Comparison of ENCODE assay signal across 27 cellular contexts in the genomic region with DNA sequence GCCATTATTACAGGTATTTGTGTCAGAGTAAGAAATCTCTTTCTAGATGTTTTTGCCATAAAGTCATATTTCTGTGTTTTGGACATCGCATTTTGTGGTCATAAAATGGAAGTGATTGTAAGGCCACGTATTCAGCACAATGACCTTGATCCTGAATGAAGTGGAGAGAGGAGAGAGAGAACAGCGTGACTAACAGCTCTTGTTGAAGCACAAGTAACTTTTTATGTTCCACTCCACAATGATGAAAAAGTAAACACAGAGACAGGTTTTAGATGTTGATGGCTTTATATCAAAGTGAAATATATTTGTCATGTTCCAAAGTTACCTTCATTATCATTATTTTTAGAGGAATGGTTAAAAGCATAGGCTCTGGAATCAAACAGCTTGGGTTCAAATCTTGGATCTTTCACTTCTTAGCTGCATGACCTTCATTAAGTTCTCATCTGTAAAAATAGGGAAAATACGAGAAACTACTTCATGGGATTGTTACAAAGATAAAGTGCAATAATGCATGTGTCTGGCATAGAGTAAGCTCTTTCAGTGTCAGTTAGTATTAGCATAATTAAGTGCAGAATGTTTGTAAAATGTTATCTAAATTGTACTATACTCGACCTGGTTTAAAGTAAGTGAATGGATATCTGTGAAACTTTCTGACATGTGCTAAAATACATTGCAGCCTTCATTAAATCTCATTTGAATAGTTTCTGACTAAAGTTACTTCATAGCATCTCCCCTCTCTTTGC.
"Had no signal": no experiment of that assay in that cellular context is flagged by ENCODE, and none has a peak within 500 bp of the region (broad histone marks: within the 10 kb centered on the region; RNA-seq: fewer than 3 reads in every experiment).

No MANE protein-coding gene starts in this region.

- ATAC-seq: activated CD8-positive, alpha-beta T cell treated with anti-CD3 and anti-CD28 coated beads, Interleukin-2, amount 10 ng/mL, durations not matched to agents 7 days and 5 days; effector memory CD8-positive, alpha-beta T cell; esophagus mucosa; naive thymus-derived CD8-positive, alpha-beta T cell had no signal

- H3K36me3 Mint-ChIP-seq: activated naive CD4-positive, alpha-beta T cell treated with anti-CD3 and anti-CD28 coated beads, Interleukin-2, amount 50 U/mL, for 24 hours; mesothelial cell of epicardium; naive thymus-derived CD8-positive, alpha-beta T cell; neural progenitor cell; type B pancreatic cell had no signal

- H3K4me1 ChIP-seq: left ventricle myocardium inferior, vagina had no signal

- H3K9ac ChIP-seq: neural progenitor cell had no signal

- H3K9me3 ChIP-seq: left ventricle myocardium inferior, thoracic aorta, vagina had no signal

- H3K4me1 Mint-ChIP-seq: activated naive CD4-positive, alpha-beta T cell treated with anti-CD3 and anti-CD28 coated beads, Interleukin-2, amount 50 U/mL, for 24 hours; mesothelial cell of epicardium; naive thymus-derived CD8-positive, alpha-beta T cell had no signal

- H3K4me3 ChIP-seq: left ventricle myocardium inferior, neural progenitor cell, thoracic aorta, vagina had no signal

- H3K27me3 Mint-ChIP-seq: effector memory CD8-positive, alpha-beta T cell had no signal

- H3K4me3 Mint-ChIP-seq: activated CD8-positive, alpha-beta T cell treated with anti-CD3 and anti-CD28 coated beads, Interleukin-2, amount 10 ng/mL, durations not matched to agents 7 days and 5 days; activated naive CD4-positive, alpha-beta T cell treated with anti-CD3 and anti-CD28 coated beads, Interleukin-2, amount 50 U/mL, for 24 hours; effector memory CD8-positive, alpha-beta T cell; mesothelial cell of epicardium; naive thymus-derived CD8-positive, alpha-beta T cell; neural progenitor cell; type B pancreatic cell had no signal

- H2AFZ ChIP-seq: neural progenitor cell had no signal

- H3K4me2 ChIP-seq: neural progenitor cell had no signal

- H3K9me3 Mint-ChIP-seq: activated naive CD4-positive, alpha-beta T cell treated with anti-CD3 and anti-CD28 coated beads, Interleukin-2, amount 50 U/mL, for 24 hours; mesothelial cell of epicardium; naive thymus-derived CD8-positive, alpha-beta T cell; neural progenitor cell; type B pancreatic cell had no signal

- DNase-seq: activated CD4-positive, alpha-beta T cell treated with anti-CD3 and anti-CD28 coated beads, Interleukin-2, amount 50 U/mL, for 1 hour; activated CD4-positive, CD25-positive, alpha-beta regulatory T cell treated with anti-CD3 and anti-CD28 coated beads, Interleukin-2, amount 50 U/mL, for 72 hours; activated CD8-positive, alpha-beta T cell treated with anti-CD3 and anti-CD28 coated beads, Interleukin-2, amount 10 ng/mL, durations not matched to agents 7 days and 5 days; activated gamma-delta T cell treated with Interleukin-2 at 50 U/mL for 16 hours; activated T-cell treated with anti-CD3 and anti-CD28 coated beads, Interleukin-2, amount 50 U/mL, for 1 hour; aorta; brain microvascular endothelial cell; caudate nucleus; effector memory CD8-positive, alpha-beta T cell; foreskin melanocyte; glutamatergic neuron; hippocampal formation; kidney glomerular epithelial cell; left ventricle myocardium inferior; naive thymus-derived CD8-positive, alpha-beta T cell; retina; stimulated activated CD4-positive, alpha-beta T cell treated with anti-CD3 and anti-CD28 coated beads, Interleukin-2, amount 100 ng/mL, for 48 hours; stimulated activated naive CD4-positive, alpha-beta T cell; WERI-Rb-1 had no signal

- H3K27ac Mint-ChIP-seq: activated CD8-positive, alpha-beta T cell treated with anti-CD3 and anti-CD28 coated beads, Interleukin-2, amount 10 ng/mL, durations not matched to agents 7 days and 5 days; activated naive CD4-positive, alpha-beta T cell treated with anti-CD3 and anti-CD28 coated beads, Interleukin-2, amount 50 U/mL, for 24 hours; effector memory CD8-positive, alpha-beta T cell; mesothelial cell of epicardium; naive thymus-derived CD8-positive, alpha-beta T cell; neural progenitor cell; type B pancreatic cell had no signal

- H3K27me3 ChIP-seq: brain microvascular endothelial cell, neural progenitor cell, vagina had no signal

- H3K36me3 ChIP-seq: brain microvascular endothelial cell, left ventricle myocardium inferior, neural progenitor cell, thoracic aorta, vagina, WERI-Rb-1 had no signal

- H3K27ac ChIP-seq: brain microvascular endothelial cell, left ventricle myocardium inferior, neural progenitor cell, thoracic aorta, vagina, WERI-Rb-1 had no signal

- FAIRE-seq: TTC549 had no signal
